8 cellular contexts compared by ENCODE assay signal in genomic region chr13:102724923-102725322, GRCh38. TPM values are rescaled to one million over a fixed set of nuclear protein-coding genes. Genes with fewer than 3 reads are reported as not detected.
DNase-seq lines count a peak whose midpoint lies in the region; ATAC-seq and TF ChIP-seq lines count a peak whose summit lies in the region.

No MANE protein-coding gene starts in this region.

- no peaks in the 10 kb centered on the region for H3K36me3 Mint-ChIP-seq in activated CD4-positive, alpha-beta T cell treated with anti-CD3 and anti-CD28 coated beads, Interleukin-2, amount 10 ng/mL, durations not matched to agents 7 days and 5 days (ENCODE audit: low read depth)

- H3K27me3 ChIP-seq in MM.1S (replicated peaks; ENCODE audit: insufficient read depth, low read length), result no peaks in the 10 kb centered on the region
- no peaks in the 10 kb centered on the region for H3K27me3 ChIP-seq in adipocyte (replicated peaks; ENCODE audit: control insufficient read depth, insufficient read depth, low read length)
- H3K27me3 ChIP-seq in liver (ENCODE audit: control insufficient read depth in 4 of 4, insufficient read depth in 4 of 4, low read length in 3 of 4), result no peaks in the 10 kb centered on the region

- no peaks in the 10 kb centered on the region for H4K20me1 ChIP-seq in MM.1S (ENCODE audit: insufficient read depth, low read length)

- no peak overlapping the region for H2AFZ ChIP-seq in MM.1S (ENCODE audit: low read length)

- H3K9ac ChIP-seq in MM.1S (ENCODE audit: low read length), result no peak overlapping the region
- H3K9ac ChIP-seq in adipocyte (ENCODE audit: low read length), result no peak overlapping the region
- no peak overlapping the region for H3K9ac ChIP-seq in liver (ENCODE audit: low read depth in 1 of 2, low read length in 2 of 2)

- TF ChIP-seq RAD21 in liver (IDR thresholded peaks at IDR 0.05), result peak; percentile 66 to 77

- no peaks in the 10 kb centered on the region for H3K4me1 Mint-ChIP-seq in activated CD4-positive, alpha-beta T cell treated with anti-CD3 and anti-CD28 coated beads, Interleukin-2, amount 10 ng/mL, durations not matched to agents 7 days and 5 days

- no peak overlapping the region for H3K27ac ChIP-seq in MM.1S (ENCODE audit: low read length)
- no peak overlapping the region for H3K27ac ChIP-seq in liver (ENCODE audit: low read depth in 1 of 2, low read length in 2 of 2)

- no peaks in the 10 kb centered on the region for H3K9me2 ChIP-seq in MM.1S (replicated peaks; ENCODE audit: insufficient read depth, low read length)

- CTCF ChIA-PET in activated CD4-positive, alpha-beta T cell treated with anti-CD3 and anti-CD28 coated beads, Interleukin-2, amount 10 ng/mL, durations not matched to agents 7 days and 5 days (lab: Charles Lee), result interaction anchor here (0.5 to 1.5 kb wide), 4 partner anchors 15 to 131 kb away, joined by 3 to 5 read pairs (median 3); partner anchors contain the start of gene ERCC5

- H3K36me3 ChIP-seq in MM.1S (replicated peaks; ENCODE audit: insufficient read depth, low read length) (no peaks in the 10 kb centered on the region), adipocyte (ENCODE audit: control insufficient read depth, insufficient read depth, low read length, severe bottlenecking) (no peaks in the 10 kb centered on the region), liver (ENCODE audit: control insufficient read depth in 4 of 4, insufficient read depth in 3 of 4, low read depth in 1 of 4, low read length in 3 of 4) (no peaks in the 10 kb centered on the region)

- DNase-seq in activated CD4-positive, alpha-beta T cell treated with anti-CD3 and anti-CD28 coated beads, Interleukin-2, amount 10 ng/mL, durations not matched to agents 7 days and 5 days, result peak; percentile 9
- DNase-seq in activated CD4-positive, alpha-beta T cell treated with anti-CD3 and anti-CD28 coated beads for 1 hour, result no peak
- DNase-seq in MM.1S, result peak; percentile 17
- DNase-seq in adipocyte (ENCODE audit: low read depth), result peak; percentile 47
- no peak for DNase-seq in activated T-cell treated with anti-CD3 and anti-CD28 coated beads for 4 hours
- DNase-seq in stimulated activated naive CD4-positive, alpha-beta T cell treated with Interleukin-2 at 50 U/mL for 16 hours (lab: John Stamatoyannopoulos, UW), result no peak

- H3K4me1 ChIP-seq in MM.1S (ENCODE audit: low read length) (no peaks in the 10 kb centered on the region), adipocyte (ENCODE audit: control insufficient read depth, insufficient read depth, low read length) (peaks cover 16% of the 10 kb centered on the region), liver (ENCODE audit: control insufficient read depth in 4 of 4, insufficient read depth in 4 of 4, low read length in 3 of 4) (peaks cover 0 to 3% (median 1%) of the 10 kb centered on the region in 4 donors)

- H3K27me3 Mint-ChIP-seq in activated CD4-positive, alpha-beta T cell treated with anti-CD3 and anti-CD28 coated beads, Interleukin-2, amount 10 ng/mL, durations not matched to agents 7 days and 5 days, result peaks cover 14% of the 10 kb centered on the region

- no peak overlapping the region for H3K27ac Mint-ChIP-seq in activated CD4-positive, alpha-beta T cell treated with anti-CD3 and anti-CD28 coated beads, Interleukin-2, amount 10 ng/mL, durations not matched to agents 7 days and 5 days

- ATAC-seq in GM21717 (IDR thresholded peaks at IDR 0.05; ENCODE audit: unreplicated experiment), result no peak

- peak; percentile 6; the same call in 1 of the 2 replicates for TF ChIP-seq CTCF in MM.1S (IDR thresholded peaks at IDR 0.05; ENCODE audit: low read length)
- peak; percentile 31 for TF ChIP-seq CTCF in liver (IDR thresholded peaks at IDR 0.05; ENCODE audit: low read depth, low read length, missing input control)

- 45% methylated on average over 6 of the region's 6 CpGs for WGBS in liver

- no peak overlapping the region for H3K4me3 Mint-ChIP-seq in activated CD4-positive, alpha-beta T cell treated with anti-CD3 and anti-CD28 coated beads, Interleukin-2, amount 10 ng/mL, durations not matched to agents 7 days and 5 days

- H3K4me2 ChIP-seq in MM.1S (ENCODE audit: low read depth, low read length), result no peak overlapping the region

- POLR2A ChIA-PET in activated CD4-positive, alpha-beta T cell treated with anti-CD3 and anti-CD28 coated beads, Interleukin-2, amount 10 ng/mL, durations not matched to agents 7 days and 5 days (lab: Charles Lee), result interaction anchor here (0.7 kb wide), 1 partner anchor 129 kb away, joined by 3 read pairs; no protein-coding TSS in a partner anchor

- no peaks in the 10 kb centered on the region for H3K9me3 Mint-ChIP-seq in activated CD4-positive, alpha-beta T cell treated with anti-CD3 and anti-CD28 coated beads, Interleukin-2, amount 10 ng/mL, durations not matched to agents 7 days and 5 days

- H3K79me2 ChIP-seq in MM.1S (ENCODE audit: low read length), result no peaks in the 10 kb centered on the region

- H3K4me3 ChIP-seq in MM.1S (ENCODE audit: low read length) (no peak overlapping the region), adipocyte (ENCODE audit: low read length) (no peak overlapping the region), liver (ENCODE audit: low read depth in 1 of 3, low read length in 3 of 3) (no peak overlapping the region)

- no peaks in the 10 kb centered on the region for H3K9me3 ChIP-seq in MM.1S (replicated peaks; ENCODE audit: insufficient read depth, low read length)
- H3K9me3 ChIP-seq in adipocyte (ENCODE audit: control insufficient read depth, low read length), result no peaks in the 10 kb centered on the region
- H3K9me3 ChIP-seq in liver (ENCODE audit: control insufficient read depth in 4 of 4, low read length in 3 of 4), result no peaks in the 10 kb centered on the region

- no peaks in the 10 kb centered on the region for H3F3A ChIP-seq in MM.1S (ENCODE audit: insufficient read depth, low read length)

TF ChIP-seq in liver, 16 proteins besides CTCF, POLR2A, EP300 and RAD21:
- TF ChIP-seq GABPA (IDR thresholded peaks at IDR 0.05 in 1 of 2, conservative IDR thresholded peaks at IDR 0.05 in 1 of 2), result peak in 1 of 2 donors; percentile 39
- peak; percentile 39 for TF ChIP-seq YY1 (IDR thresholded peaks at IDR 0.05)
- TF ChIP-seq JUND (IDR thresholded peaks at IDR 0.05), result peak in 1 of 2 donors; percentile 50
- no peak for TF ChIP-seq HNF4G (IDR thresholded peaks at IDR 0.05)
- TF ChIP-seq FOXA2 (IDR thresholded peaks at IDR 0.05), result no peak
- TF ChIP-seq, protein P1, sequence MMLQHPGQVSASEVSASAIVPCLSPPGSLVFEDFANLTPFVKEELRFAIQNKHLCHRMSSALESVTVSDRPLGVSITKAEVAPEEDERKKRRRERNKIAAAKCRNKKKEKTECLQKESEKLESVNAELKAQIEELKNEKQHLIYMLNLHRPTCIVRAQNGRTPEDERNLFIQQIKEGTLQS (IDR thresholded peaks at IDR 0.05), result peak; percentile 17
- peak; percentile 67 to 75 for TF ChIP-seq HNF4A (conservative IDR thresholded peaks at IDR 0.05)
- peak; percentile 30 for TF ChIP-seq MAX (IDR thresholded peaks at IDR 0.05)
- TF ChIP-seq TAF1 (conservative IDR thresholded peaks at IDR 0.05), result no peak
- peak; percentile 55 for TF ChIP-seq SP1 (IDR thresholded peaks at IDR 0.05)
- TF ChIP-seq, protein P2, sequence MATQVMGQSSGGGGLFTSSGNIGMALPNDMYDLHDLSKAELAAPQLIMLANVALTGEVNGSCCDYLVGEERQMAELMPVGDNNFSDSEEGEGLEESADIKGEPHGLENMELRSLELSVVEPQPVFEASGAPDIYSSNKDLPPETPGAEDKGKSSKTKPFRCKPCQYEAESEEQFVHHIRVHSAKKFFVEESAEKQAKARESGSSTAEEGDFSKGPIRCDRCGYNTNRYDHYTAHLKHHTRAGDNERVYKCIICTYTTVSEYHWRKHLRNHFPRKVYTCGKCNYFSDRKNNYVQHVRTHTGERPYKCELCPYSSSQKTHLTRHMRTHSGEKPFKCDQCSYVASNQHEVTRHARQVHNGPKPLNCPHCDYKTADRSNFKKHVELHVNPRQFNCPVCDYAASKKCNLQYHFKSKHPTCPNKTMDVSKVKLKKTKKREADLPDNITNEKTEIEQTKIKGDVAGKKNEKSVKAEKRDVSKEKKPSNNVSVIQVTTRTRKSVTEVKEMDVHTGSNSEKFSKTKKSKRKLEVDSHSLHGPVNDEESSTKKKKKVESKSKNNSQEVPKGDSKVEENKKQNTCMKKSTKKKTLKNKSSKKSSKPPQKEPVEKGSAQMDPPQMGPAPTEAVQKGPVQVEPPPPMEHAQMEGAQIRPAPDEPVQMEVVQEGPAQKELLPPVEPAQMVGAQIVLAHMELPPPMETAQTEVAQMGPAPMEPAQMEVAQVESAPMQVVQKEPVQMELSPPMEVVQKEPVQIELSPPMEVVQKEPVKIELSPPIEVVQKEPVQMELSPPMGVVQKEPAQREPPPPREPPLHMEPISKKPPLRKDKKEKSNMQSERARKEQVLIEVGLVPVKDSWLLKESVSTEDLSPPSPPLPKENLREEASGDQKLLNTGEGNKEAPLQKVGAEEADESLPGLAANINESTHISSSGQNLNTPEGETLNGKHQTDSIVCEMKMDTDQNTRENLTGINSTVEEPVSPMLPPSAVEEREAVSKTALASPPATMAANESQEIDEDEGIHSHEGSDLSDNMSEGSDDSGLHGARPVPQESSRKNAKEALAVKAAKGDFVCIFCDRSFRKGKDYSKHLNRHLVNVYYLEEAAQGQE (IDR thresholded peaks at IDR 0.05), result peak; percentile 26
- peak; percentile 44 to 74 for TF ChIP-seq RXRA (IDR thresholded peaks at IDR 0.05)
- peak in 1 of 2 donors; percentile 36 for TF ChIP-seq EGR1 (IDR thresholded peaks at IDR 0.05; ENCODE audit: low read depth in 2 of 2)

RNA-seq across cellular contexts. Expression of gene METTL21C, which starts 30.1 kb away (rescaled TPM):
- total RNA-seq in activated CD4-positive, alpha-beta T cell treated with anti-CD3 and anti-CD28 coated beads, Interleukin-2, amount 10 ng/mL, durations not matched to agents 7 days and 5 days, result not detected
- total RNA-seq in liver, result under 1 TPM in 1 of 2 donors, not detected in 1; 0.09 TPM
- polyA plus RNA-seq in liver, result not detected

RNA-seq across cellular contexts. Expression of gene TEX30, which starts 48.7 kb away (rescaled TPM):
- 10 to 100 TPM; 30.3 to 32.9 TPM for total RNA-seq in activated CD4-positive, alpha-beta T cell treated with anti-CD3 and anti-CD28 coated beads, Interleukin-2, amount 10 ng/mL, durations not matched to agents 7 days and 5 days
- total RNA-seq in liver, result 10 to 100 TPM in 1 of 2 donors, 1 to 10 TPM in 1; 9.9 to 12.8 TPM
- polyA plus RNA-seq in liver, result 10 to 100 TPM; 11.6 to 28.2 TPM

Comparison
In these comparisons a context has a peak if more than half of its experiments do, and no peak if none do; other contexts are left out.
1. DNase-seq: peak in activated CD4-positive, alpha-beta T cell treated with anti-CD3 and anti-CD28 coated beads, Interleukin-2, amount 10 ng/mL, durations not matched to agents 7 days and 5 days (single experiment), MM.1S (single experiment) and adipocyte (single experiment); none in activated CD4-positive, alpha-beta T cell treated with anti-CD3 and anti-CD28 coated beads for 1 hour (single experiment), activated T-cell treated with anti-CD3 and anti-CD28 coated beads for 4 hours (single experiment) and stimulated activated naive CD4-positive, alpha-beta T cell treated with Interleukin-2 at 50 U/mL for 16 hours (single experiment).